Comparison of ENCODE assay signal across 1 cellular context in genomic region chr15:63599401-63600000, GRCh38.
TF ChIP-seq lines count a peak whose summit lies in the region.

No MANE protein-coding gene starts in this region.

TF ChIP-seq in HepG2, 621 proteins besides CTCF, POLR2A, EP300 and RAD21 (continued from another document and continues in another):
- TF ChIP-seq NFKBIZ (CRISPR knock-in tag; IDR thresholded peaks at IDR 0.05) (no peak), KDM1A (CRISPR knock-in tag; IDR thresholded peaks at IDR 0.05) (no peak), ZNF430 (CRISPR knock-in tag; IDR thresholded peaks at IDR 0.05) (no peak), ZNF580 (CRISPR knock-in tag; IDR thresholded peaks at IDR 0.05; ENCODE audit: borderline replicate concordance, low read depth) (no peak), TSC22D2 (CRISPR knock-in tag; IDR thresholded peaks at IDR 0.05; ENCODE audit: borderline replicate concordance) (no peak), DNMT1 (CRISPR knock-in tag; IDR thresholded peaks at IDR 0.05) (no peak), CEBPB (IDR thresholded peaks at IDR 0.05; ENCODE audit: borderline replicate concordance, low read depth, low read length) (no peak), ZNF281 (CRISPR knock-in tag; IDR thresholded peaks at IDR 0.05; ENCODE audit: borderline replicate concordance) (no peak), ZNF775 (CRISPR knock-in tag; IDR thresholded peaks at IDR 0.05; ENCODE audit: borderline replicate concordance) (no peak), NCOA2 (CRISPR knock-in tag; IDR thresholded peaks at IDR 0.05) (no peak), TCF12 (IDR thresholded peaks at IDR 0.05) (no peak), TCF12 (CRISPR knock-in tag; IDR thresholded peaks at IDR 0.05) (0 out of 2 replicates have a peak, but pooled peaks have one; percentile 39), HNF4G (IDR thresholded peaks at IDR 0.05; ENCODE audit: borderline replicate concordance, low read depth, low read length) (no peak), HNF4G (CRISPR knock-in tag; IDR thresholded peaks at IDR 0.05; ENCODE audit: borderline replicate concordance, low read depth) (no peak), SKI (IDR thresholded peaks at IDR 0.05; ENCODE audit: partially characterized antibody) (no peak), TOE1 (CRISPR knock-in tag; IDR thresholded peaks at IDR 0.05) (no peak), ZNF704 (CRISPR knock-in tag; IDR thresholded peaks at IDR 0.05; ENCODE audit: borderline replicate concordance) (no peak), NR2F6 (IDR thresholded peaks at IDR 0.05) (no peak), NR2F6 (CRISPR knock-in tag; IDR thresholded peaks at IDR 0.05) (no peak), ZNF773 (CRISPR knock-in tag; IDR thresholded peaks at IDR 0.05; ENCODE audit: borderline replicate concordance) (no peak), STAT6 (CRISPR knock-in tag; IDR thresholded peaks at IDR 0.05; ENCODE audit: borderline replicate concordance) (no peak), ZBTB43 (CRISPR knock-in tag; conservative IDR thresholded peaks at IDR 0.05) (no peak), FOXK2 (IDR thresholded peaks at IDR 0.05) (no peak), PREB (CRISPR knock-in tag; IDR thresholded peaks at IDR 0.05) (no peak), ZNF781 (CRISPR knock-in tag; IDR thresholded peaks at IDR 0.05; ENCODE audit: borderline replicate concordance, not compliant biosample characterization) (no peak), KLF12 (CRISPR knock-in tag; IDR thresholded peaks at IDR 0.05; ENCODE audit: borderline replicate concordance) (no peak), ZBTB7B (CRISPR knock-in tag; IDR thresholded peaks at IDR 0.05) (peak; percentile 64; the same call in 1 of the 2 replicates), ZBTB49 (CRISPR knock-in tag; IDR thresholded peaks at IDR 0.05; ENCODE audit: borderline replicate concordance) (no peak), ARNTL (CRISPR knock-in tag; IDR thresholded peaks at IDR 0.05) (0 out of 2 replicates have a peak, but pooled peaks have one; percentile 44), DBP (CRISPR knock-in tag; IDR thresholded peaks at IDR 0.05; ENCODE audit: not compliant biosample characterization) (no peak), NR1H2 (CRISPR knock-in tag; IDR thresholded peaks at IDR 0.05; ENCODE audit: borderline replicate concordance, low read depth) (no peak), AGO1 (IDR thresholded peaks at IDR 0.05; ENCODE audit: low read depth, low read length, poor library complexity, severe bottlenecking) (no peak), MAF1 (CRISPR knock-in tag; IDR thresholded peaks at IDR 0.05; ENCODE audit: borderline replicate concordance) (no peak), ZNF354B (CRISPR knock-in tag; IDR thresholded peaks at IDR 0.05) (no peak), GRHL1 (CRISPR knock-in tag; conservative IDR thresholded peaks at IDR 0.05) (no peak), RFXAP (CRISPR knock-in tag; IDR thresholded peaks at IDR 0.05; ENCODE audit: borderline replicate concordance) (no peak), ZNF547 (CRISPR knock-in tag; IDR thresholded peaks at IDR 0.05) (no peak), ZNF253 (CRISPR knock-in tag; IDR thresholded peaks at IDR 0.05; ENCODE audit: borderline replicate concordance) (no peak), GABPB1 (CRISPR knock-in tag; IDR thresholded peaks at IDR 0.05) (peak; percentile 26; the same call in 1 of the 2 replicates), ZNF746 (CRISPR knock-in tag; IDR thresholded peaks at IDR 0.05) (no peak), ZKSCAN5 (CRISPR knock-in tag; IDR thresholded peaks at IDR 0.05) (no peak), SMAD1 (CRISPR knock-in tag; IDR thresholded peaks at IDR 0.05; ENCODE audit: borderline replicate concordance, low read depth) (no peak), CCAR2 (optimal IDR thresholded peaks at IDR 0.05; ENCODE audit: low read depth, low read length) (no peak), KDM4B (CRISPR knock-in tag; IDR thresholded peaks at IDR 0.05) (no peak), ZNF616 (CRISPR knock-in tag; IDR thresholded peaks at IDR 0.05; ENCODE audit: low read depth) (no peak), RAD51 (IDR thresholded peaks at IDR 0.05; ENCODE audit: borderline replicate concordance) (no peak), HINFP (CRISPR knock-in tag; IDR thresholded peaks at IDR 0.05; ENCODE audit: low read depth) (no peak), ZNF224 (CRISPR knock-in tag; IDR thresholded peaks at IDR 0.05) (no peak), ZNF260 (CRISPR knock-in tag; IDR thresholded peaks at IDR 0.05; ENCODE audit: borderline replicate concordance, low read depth) (no peak), KMT2A (CRISPR knock-in tag; IDR thresholded peaks at IDR 0.05) (no peak), ZNF83 (CRISPR knock-in tag; IDR thresholded peaks at IDR 0.05; ENCODE audit: borderline replicate concordance) (no peak), DDIT3 (CRISPR knock-in tag; IDR thresholded peaks at IDR 0.05) (no peak), ZNF569 (CRISPR knock-in tag; IDR thresholded peaks at IDR 0.05; ENCODE audit: borderline replicate concordance) (no peak), ZNF207 (IDR thresholded peaks at IDR 0.05; ENCODE audit: borderline replicate concordance) (no peak), NCOA5 (CRISPR knock-in tag; IDR thresholded peaks at IDR 0.05) (no peak), ZNF563 (CRISPR knock-in tag; IDR thresholded peaks at IDR 0.05) (no peak), ZNF3 (CRISPR knock-in tag; IDR thresholded peaks at IDR 0.05) (no peak), MLLT10 (CRISPR knock-in tag; IDR thresholded peaks at IDR 0.05) (no peak), ZNF552 (CRISPR knock-in tag; IDR thresholded peaks at IDR 0.05; ENCODE audit: borderline replicate concordance) (no peak)
